Comparison of ENCODE assay signal across 26 cellular contexts in genomic region chr1:116997011-116997410, GRCh38. TPM values are rescaled to one million over a fixed set of nuclear protein-coding genes. Genes with fewer than 3 reads are reported as not detected.
DNase-seq lines count a peak whose midpoint lies in the region; ATAC-seq, FAIRE-seq and TF ChIP-seq lines count a peak whose summit lies in the region.
"Had no signal": no experiment of that assay in that cellular context is flagged by ENCODE, and none has a peak within 500 bp of the region (broad histone marks: within the 10 kb centered on the region; RNA-seq: fewer than 3 reads in every experiment).

No MANE protein-coding gene starts in this region.

- TF ChIP-seq EP300 in A549 (IDR thresholded peaks at IDR 0.05) (no peak), sigmoid colon (IDR thresholded peaks at IDR 0.05) (no peak)

- peaks cover 13% of the 10 kb centered on the region for H3K4me1 ChIP-seq in A549
- no peaks in the 10 kb centered on the region for H3K4me1 ChIP-seq in sigmoid colon
- H3K4me1 ChIP-seq: prostate gland, stomach had no signal

- no peak for ATAC-seq in A549
- ATAC-seq in HG03460 (IDR thresholded peaks at IDR 0.05; ENCODE audit: unreplicated experiment): no peak
- no peak for ATAC-seq in GM19463 (IDR thresholded peaks at IDR 0.05; ENCODE audit: unreplicated experiment)
- ATAC-seq: T-helper 17 cell had no signal

- H3K4me2 ChIP-seq in A549: peak overlapping the region; percentile 32
- H3K4me2 ChIP-seq: smooth muscle cell had no signal

- H3K27ac ChIP-seq in A549 (peak overlapping the region; percentile 44 to 52; a peak in 3 of 6 replicates), sigmoid colon (no peak overlapping the region)
- H3K27ac ChIP-seq: C4-2B, prostate gland, stomach had no signal

- POLR2A ChIA-PET in A549 (lab: Yijun Ruan, JAX): no interaction called here

- no peaks in the 10 kb centered on the region for H3K9me3 ChIP-seq in A549
- H3K9me3 ChIP-seq in sigmoid colon: no peaks in the 10 kb centered on the region
- H3K9me3 ChIP-seq: prostate gland, stomach had no signal

- TF ChIP-seq RAD21 in A549 (conservative IDR thresholded peaks at IDR 0.05 in 1 of 2, IDR thresholded peaks at IDR 0.05 in 1 of 2): no peak

- no peak for TF ChIP-seq CTCF in A549 (IDR thresholded peaks at IDR 0.05)
- TF ChIP-seq CTCF in cardiac fibroblast (IDR thresholded peaks at IDR 0.05; ENCODE audit: low read depth, low read length): no peak
- TF ChIP-seq CTCF in sigmoid colon (IDR thresholded peaks at IDR 0.05): no peak

- DNase-seq in A549 (ENCODE audit: low read depth in 1 of 2, low spot score in 1 of 2) (peak in 1 of 2 experiments; percentile 5), NCI-H226 (peak; percentile 15), cardiac fibroblast (ENCODE audit: low read depth in 2 of 2) (peak; percentile 65 to 74), kidney tubule cell (ENCODE audit: low spot score) (peak; percentile 87), sigmoid colon (no peak), hippocampal formation (lab: John Stamatoyannopoulos, UW) (no peak)
- DNase-seq: activated CD4-positive, alpha-beta memory T cell treated with anti-CD3 and anti-CD28 coated beads for 36 hours; activated naive CD4-positive, alpha-beta T cell treated with anti-CD3 and anti-CD28 coated beads for 36 hours; DMS 273 treated with DMSO at 0.1 percent for 48 hours; GDM1; H9; kidney; NCI-H1436 treated with DMSO at 0.1 percent for 48 hours; NCI-H2171; NCI-H69; nephron progenitor cell; stimulated activated CD4-positive, alpha-beta T cell treated with anti-CD3 and anti-CD28 coated beads, Interleukin-4, amount 100 ng/mL, for 24 hours; stomach; T-helper 17 cell had no signal

- intact Hi-C loops in sigmoid colon (cut with DNase I): no loop called here

- WGBS in A549 (ENCODE audit: missing lambda C conversion rate): 100% methylated on average over 1 of the region's 1 CpG
- WGBS in sigmoid colon, 2 donors: 93 to 98% methylated on average over 1 of the region's 1 CpG

- TF ChIP-seq POLR2A in A549 (IDR thresholded peaks at IDR 0.05; ENCODE audit: low read length) (no peak), sigmoid colon (IDR thresholded peaks at IDR 0.05) (no peak)

- H3K27me3 ChIP-seq in sigmoid colon: no peaks in the 10 kb centered on the region
- H3K27me3 ChIP-seq: stomach had no signal

- FAIRE-seq in A549 (lab: Jason Lieb, UNC): no peak
- FAIRE-seq: kidney had no signal

- H3K4me3 ChIP-seq in A549 (no peak overlapping the region), cardiac fibroblast (replicated peaks in 1 of 2; ENCODE audit: low read depth in 2 of 2, low read length in 2 of 2) (no peak overlapping the region), sigmoid colon (no peak overlapping the region)
- H3K4me3 ChIP-seq: prostate gland, smooth muscle cell, stomach had no signal

- CTCF ChIA-PET in A549 (lab: Yijun Ruan, JAX): interaction anchor here (1.2 kb wide), 1 partner anchor 82 kb away, joined by 3 read pairs; no protein-coding TSS in a partner anchor

- no peaks in the 10 kb centered on the region for H3K36me3 ChIP-seq in sigmoid colon
- H3K36me3 ChIP-seq: prostate gland, stomach had no signal

TF ChIP-seq in A549, 52 proteins besides CTCF, POLR2A, EP300 and RAD21:
- TF ChIP-seq MAFK (IDR thresholded peaks at IDR 0.05; ENCODE audit: partially characterized antibody): no peak
- no peak for TF ChIP-seq EHMT2 (IDR thresholded peaks at IDR 0.05; ENCODE audit: low read depth)
- TF ChIP-seq, protein P1, sequence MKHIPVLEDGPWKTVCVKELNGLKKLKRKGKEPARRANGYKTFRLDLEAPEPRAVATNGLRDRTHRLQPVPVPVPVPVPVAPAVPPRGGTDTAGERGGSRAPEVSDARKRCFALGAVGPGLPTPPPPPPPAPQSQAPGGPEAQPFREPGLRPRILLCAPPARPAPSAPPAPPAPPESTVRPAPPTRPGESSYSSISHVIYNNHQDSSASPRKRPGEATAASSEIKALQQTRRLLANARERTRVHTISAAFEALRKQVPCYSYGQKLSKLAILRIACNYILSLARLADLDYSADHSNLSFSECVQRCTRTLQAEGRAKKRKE (CRISPR knock-in tag; IDR thresholded peaks at IDR 0.05; ENCODE audit: low read depth): no peak
- no peak for TF ChIP-seq RARB (CRISPR knock-in tag; IDR thresholded peaks at IDR 0.05)
- no peak for TF ChIP-seq SMC3 (IDR thresholded peaks at IDR 0.05)
- TF ChIP-seq CBX8 (IDR thresholded peaks at IDR 0.05): no peak
- TF ChIP-seq NFE2L2 (conservative IDR thresholded peaks at IDR 0.05; ENCODE audit: low read length): no peak
- TF ChIP-seq RNF2 (IDR thresholded peaks at IDR 0.05; ENCODE audit: borderline replicate concordance, low read depth): no peak
- TF ChIP-seq HOXA7 (CRISPR knock-in tag; IDR thresholded peaks at IDR 0.05): no peak
- TF ChIP-seq, protein P2, sequence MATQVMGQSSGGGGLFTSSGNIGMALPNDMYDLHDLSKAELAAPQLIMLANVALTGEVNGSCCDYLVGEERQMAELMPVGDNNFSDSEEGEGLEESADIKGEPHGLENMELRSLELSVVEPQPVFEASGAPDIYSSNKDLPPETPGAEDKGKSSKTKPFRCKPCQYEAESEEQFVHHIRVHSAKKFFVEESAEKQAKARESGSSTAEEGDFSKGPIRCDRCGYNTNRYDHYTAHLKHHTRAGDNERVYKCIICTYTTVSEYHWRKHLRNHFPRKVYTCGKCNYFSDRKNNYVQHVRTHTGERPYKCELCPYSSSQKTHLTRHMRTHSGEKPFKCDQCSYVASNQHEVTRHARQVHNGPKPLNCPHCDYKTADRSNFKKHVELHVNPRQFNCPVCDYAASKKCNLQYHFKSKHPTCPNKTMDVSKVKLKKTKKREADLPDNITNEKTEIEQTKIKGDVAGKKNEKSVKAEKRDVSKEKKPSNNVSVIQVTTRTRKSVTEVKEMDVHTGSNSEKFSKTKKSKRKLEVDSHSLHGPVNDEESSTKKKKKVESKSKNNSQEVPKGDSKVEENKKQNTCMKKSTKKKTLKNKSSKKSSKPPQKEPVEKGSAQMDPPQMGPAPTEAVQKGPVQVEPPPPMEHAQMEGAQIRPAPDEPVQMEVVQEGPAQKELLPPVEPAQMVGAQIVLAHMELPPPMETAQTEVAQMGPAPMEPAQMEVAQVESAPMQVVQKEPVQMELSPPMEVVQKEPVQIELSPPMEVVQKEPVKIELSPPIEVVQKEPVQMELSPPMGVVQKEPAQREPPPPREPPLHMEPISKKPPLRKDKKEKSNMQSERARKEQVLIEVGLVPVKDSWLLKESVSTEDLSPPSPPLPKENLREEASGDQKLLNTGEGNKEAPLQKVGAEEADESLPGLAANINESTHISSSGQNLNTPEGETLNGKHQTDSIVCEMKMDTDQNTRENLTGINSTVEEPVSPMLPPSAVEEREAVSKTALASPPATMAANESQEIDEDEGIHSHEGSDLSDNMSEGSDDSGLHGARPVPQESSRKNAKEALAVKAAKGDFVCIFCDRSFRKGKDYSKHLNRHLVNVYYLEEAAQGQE (IDR thresholded peaks at IDR 0.05): no peak
- TF ChIP-seq BCL3 (IDR thresholded peaks at IDR 0.05): no peak
- no peak for TF ChIP-seq TP53 (CRISPR knock-in tag; IDR thresholded peaks at IDR 0.05)
- no peak for TF ChIP-seq SREBF2 (IDR thresholded peaks at IDR 0.05)
- no peak for TF ChIP-seq NR3C1 (IDR thresholded peaks at IDR 0.05)
- TF ChIP-seq HEYL (CRISPR knock-in tag; IDR thresholded peaks at IDR 0.05): no peak
- TF ChIP-seq KDM5A (IDR thresholded peaks at IDR 0.05): no peak

RNA-seq across cellular contexts. Expression of gene CD101, which starts 4.5 kb away (rescaled TPM):
- 0.52 TPM in 2 replicates for polyA plus RNA-seq in A549 (2011; rRNA removed)
- polyA plus RNA-seq in A549 (2012; cell fraction: cytosol; rRNA removed): 0.29 and 0.40 TPM in 2 replicates
- polyA plus RNA-seq in A549 (2012; cell fraction: nucleus; rRNA removed): 0.53 and 1.3 TPM in 2 replicates
- 0.21 to 0.30 TPM (median 0.29 TPM) in 3 replicates for polyA plus RNA-seq in A549 (2017; fragmentation: RNase III; extraction: RNeasy Plus Mini Kit Qiagen cat#74134 plus additional on column Dnase treatment)
- 1.3 and 1.4 TPM in 2 replicates for polyA minus RNA-seq in A549 (2011; rRNA and poly(A)+ RNA removed)
- total RNA-seq in sigmoid colon: 1 to 10 TPM in 2 of 4 donors, under 1 TPM in 2; 0.66 to 1.4 (median 1.0) TPM
- polyA plus RNA-seq in sigmoid colon: 1 to 10 TPM in 2 of 3 donors, under 1 TPM in 1; 0.60 to 1.7 (median 1.6) TPM
- total RNA-seq: fibroblast of lung, SK-MEL-5 had no signal
- polyA plus RNA-seq: fibroblast of lung had no signal

Comparison
In these comparisons a context has a peak if more than half of its experiments do, and no peak if none do; other contexts are left out.
1. DNase-seq: peak in NCI-H226 (single experiment), cardiac fibroblast (2 of 2) and kidney tubule cell (single experiment); none in sigmoid colon (single experiment) and hippocampal formation (0 of 2).
2. H3K27ac ChIP-seq: peak in A549 (2 of 2); none in sigmoid colon (0 of 4).